38 cellular contexts compared by ENCODE assay signal in the genomic region with DNA sequence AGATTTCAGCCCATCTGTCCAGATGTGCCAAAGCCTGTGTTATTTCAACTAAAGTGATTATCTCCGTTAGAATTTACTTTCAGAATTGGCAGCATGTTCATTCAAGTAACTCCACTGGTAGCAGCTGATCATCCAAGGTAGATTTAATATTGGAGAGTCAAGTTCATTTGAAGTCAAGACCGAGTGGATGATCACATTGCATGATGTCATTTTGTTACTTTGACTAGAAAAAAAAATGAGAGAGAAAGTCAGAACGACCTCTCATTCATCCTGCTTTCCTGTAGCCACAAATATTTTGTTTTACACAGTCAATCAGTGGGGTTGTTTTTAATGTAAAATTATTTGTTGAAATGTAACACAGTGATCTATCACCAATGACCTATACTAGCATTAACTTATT.
"Had no signal": no experiment of that assay in that cellular context is flagged by ENCODE, and none has a peak within 500 bp of the region (broad histone marks: within the 10 kb centered on the region; RNA-seq: fewer than 3 reads in every experiment).

No MANE protein-coding gene starts in this region.

- DNase-seq: activated CD4-positive, alpha-beta memory T cell treated with anti-CD3 and anti-CD28 coated beads, Interleukin-2, amount 10 ng/mL, durations not matched to agents 7 days and 5 days; activated CD4-positive, alpha-beta T cell treated with anti-CD3 and anti-CD28 coated beads for 1 hour; activated CD4-positive, alpha-beta T cell treated with anti-CD3 and anti-CD28 coated beads for 48 hours; activated CD4-positive, CD25-positive, alpha-beta regulatory T cell; activated CD8-positive, alpha-beta memory T cell treated with anti-CD3 and anti-CD28 coated beads for 24 hours; activated CD8-positive, alpha-beta memory T cell treated with anti-CD3 and anti-CD28 coated beads, Interleukin-2, amount 10 ng/mL, durations not matched to agents 7 days and 5 days; activated CD8-positive, alpha-beta memory T cell treated with anti-CD3 and anti-CD28 coated beads, Interleukin-2, amount 50 U/mL, for 48 hours; activated effector memory CD4-positive, alpha-beta T cell treated with Interleukin-2 at 50 U/mL for 16 hours; activated naive CD4-positive, alpha-beta T cell treated with anti-CD3 and anti-CD28 coated beads, Interleukin-2, amount 10 ng/mL, durations not matched to agents 7 days and 5 days; activated naive CD8-positive, alpha-beta T cell treated with anti-CD3 and anti-CD28 coated beads, Interleukin-2, amount 50 U/mL, for 24 hours; activated T-cell treated with anti-CD3 and anti-CD28 coated beads, Interleukin-2, amount 50 U/mL, for 48 hours; anterior cingulate cortex; brain microvascular endothelial cell; central memory CD4-positive, alpha-beta T cell; MM.1S; MV-4-11; NCI-H1092; NCI-H1436 treated with DMSO at 0.1 percent for 48 hours; NCI-H1694 treated with DMSO at 0.1 percent for 48 hours; NCI-H2029; NCI-H2171 treated with DMSO at 0.1 percent for 48 hours; NCI-H2227 treated with DMSO at 0.1 percent for 48 hours; NCI-H446; NCI-H510A treated with DMSO at 0.1 percent for 48 hours; NCI-H526 treated with DMSO at 0.1 percent for 48 hours; NK-92 treated with Interleukin-12 subunit alpha and Interleukin-12 subunit beta, amount 100 ng/mL, for 24 hours; PC-3; Peyer's patch; RPMI8226; SHP77 treated with DMSO at 0.1 percent for 48 hours; SK-N-SH; T-cell; T-helper 2 cell; T-helper 9 cell; WERI-Rb-1 had no signal

- H3K9me3 Mint-ChIP-seq: activated CD4-positive, alpha-beta memory T cell treated with anti-CD3 and anti-CD28 coated beads, Interleukin-2, amount 10 ng/mL, durations not matched to agents 7 days and 5 days; activated naive CD4-positive, alpha-beta T cell treated with anti-CD3 and anti-CD28 coated beads, Interleukin-2, amount 10 ng/mL, durations not matched to agents 7 days and 5 days; activated naive CD8-positive, alpha-beta T cell treated with anti-CD3 and anti-CD28 coated beads, Interleukin-2, amount 50 U/mL, for 24 hours; T-cell had no signal

- H3K36me3 Mint-ChIP-seq: activated CD8-positive, alpha-beta memory T cell treated with anti-CD3 and anti-CD28 coated beads, Interleukin-2, amount 10 ng/mL, durations not matched to agents 7 days and 5 days; activated naive CD4-positive, alpha-beta T cell treated with anti-CD3 and anti-CD28 coated beads, Interleukin-2, amount 10 ng/mL, durations not matched to agents 7 days and 5 days; activated naive CD8-positive, alpha-beta T cell; T-cell had no signal

- H3K36me3 ChIP-seq: brain microvascular endothelial cell, Peyer's patch, SJSA1, WERI-Rb-1 had no signal

- H3K27ac Mint-ChIP-seq: activated CD4-positive, alpha-beta memory T cell treated with anti-CD3 and anti-CD28 coated beads, Interleukin-2, amount 10 ng/mL, durations not matched to agents 7 days and 5 days; activated CD8-positive, alpha-beta memory T cell treated with anti-CD3 and anti-CD28 coated beads, Interleukin-2, amount 10 ng/mL, durations not matched to agents 7 days and 5 days; activated naive CD4-positive, alpha-beta T cell treated with anti-CD3 and anti-CD28 coated beads, Interleukin-2, amount 10 ng/mL, durations not matched to agents 7 days and 5 days; activated naive CD8-positive, alpha-beta T cell; activated naive CD8-positive, alpha-beta T cell treated with anti-CD3 and anti-CD28 coated beads, Interleukin-2, amount 50 U/mL, for 24 hours; T-cell had no signal

- H3K4me1 ChIP-seq: Peyer's patch, SJSA1 had no signal

- H3K4me3 ChIP-seq: Peyer's patch, SJSA1 had no signal

- H3K9me3 ChIP-seq: Peyer's patch, SJSA1, SK-N-SH had no signal

- H3K4me3 Mint-ChIP-seq: activated CD4-positive, alpha-beta memory T cell treated with anti-CD3 and anti-CD28 coated beads, Interleukin-2, amount 10 ng/mL, durations not matched to agents 7 days and 5 days; activated CD8-positive, alpha-beta memory T cell treated with anti-CD3 and anti-CD28 coated beads, Interleukin-2, amount 10 ng/mL, durations not matched to agents 7 days and 5 days; activated naive CD4-positive, alpha-beta T cell treated with anti-CD3 and anti-CD28 coated beads, Interleukin-2, amount 10 ng/mL, durations not matched to agents 7 days and 5 days; activated naive CD8-positive, alpha-beta T cell; activated naive CD8-positive, alpha-beta T cell treated with anti-CD3 and anti-CD28 coated beads, Interleukin-2, amount 50 U/mL, for 24 hours; T-cell had no signal

- H3K27me3 Mint-ChIP-seq: activated CD4-positive, alpha-beta memory T cell treated with anti-CD3 and anti-CD28 coated beads, Interleukin-2, amount 10 ng/mL, durations not matched to agents 7 days and 5 days; activated CD8-positive, alpha-beta memory T cell treated with anti-CD3 and anti-CD28 coated beads, Interleukin-2, amount 10 ng/mL, durations not matched to agents 7 days and 5 days; activated naive CD4-positive, alpha-beta T cell treated with anti-CD3 and anti-CD28 coated beads, Interleukin-2, amount 10 ng/mL, durations not matched to agents 7 days and 5 days had no signal

- H3K4me1 Mint-ChIP-seq: activated CD4-positive, alpha-beta memory T cell treated with anti-CD3 and anti-CD28 coated beads, Interleukin-2, amount 10 ng/mL, durations not matched to agents 7 days and 5 days; activated CD8-positive, alpha-beta memory T cell treated with anti-CD3 and anti-CD28 coated beads, Interleukin-2, amount 10 ng/mL, durations not matched to agents 7 days and 5 days; activated naive CD4-positive, alpha-beta T cell treated with anti-CD3 and anti-CD28 coated beads, Interleukin-2, amount 10 ng/mL, durations not matched to agents 7 days and 5 days; activated naive CD8-positive, alpha-beta T cell treated with anti-CD3 and anti-CD28 coated beads, Interleukin-2, amount 50 U/mL, for 24 hours; T-cell had no signal

- H3K27me3 ChIP-seq: brain microvascular endothelial cell, Peyer's patch, SJSA1 had no signal

- H3K27ac ChIP-seq: brain microvascular endothelial cell, KMS-11, Peyer's patch, SJSA1, WERI-Rb-1 had no signal
